ENCODE assay signal across 12 cellular contexts in the genomic region with DNA sequence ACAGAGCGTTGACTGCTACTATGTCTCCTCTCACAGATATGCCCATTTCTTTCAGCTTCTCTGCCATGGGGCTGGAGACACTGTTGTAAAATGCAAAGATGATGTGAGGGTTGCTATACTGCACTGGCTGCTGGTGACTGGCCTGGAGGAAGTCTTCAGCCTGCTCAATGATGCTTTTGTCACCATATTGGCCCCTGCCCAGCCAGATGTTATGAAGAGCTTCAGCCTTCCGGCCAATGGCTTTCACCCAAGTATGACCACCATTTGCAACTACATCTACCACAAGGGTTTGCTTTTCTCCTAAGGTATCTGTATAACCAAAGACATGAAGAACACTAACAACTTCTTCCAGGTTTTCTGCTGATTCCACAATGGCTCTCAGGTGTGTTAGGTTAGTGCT. TPM values are rescaled to one million over a fixed set of nuclear protein-coding genes. Genes with fewer than 3 reads are reported as not detected.
DNase-seq lines count a peak whose midpoint lies in the region; ATAC-seq and TF ChIP-seq lines count a peak whose summit lies in the region.
"Had no signal": no experiment of that assay in that cellular context is flagged by ENCODE, and none has a peak within 500 bp of the region (broad histone marks: within the 10 kb centered on the region; RNA-seq: fewer than 3 reads in every experiment).

No MANE protein-coding gene starts in this region.

- peaks cover 20% of the 10 kb centered on the region for H3K4me1 Mint-ChIP-seq in Caco-2 (ENCODE audit: low read depth, unreplicated experiment)
- H3K4me1 Mint-ChIP-seq in neural crest cell, result peaks cover 24% of the 10 kb centered on the region

- H3K27ac ChIP-seq in dorsolateral prefrontal cortex, result peak overlapping the region in 10 of 59 donors; percentile 1 to 89 (median 58)

- H3K36me3 Mint-ChIP-seq in Caco-2 (ENCODE audit: insufficient read depth, unreplicated experiment), result peaks cover 24% of the 10 kb centered on the region
- peaks cover 2% of the 10 kb centered on the region for H3K36me3 Mint-ChIP-seq in neural crest cell (ENCODE audit: low read depth)

- H3K27me3 Mint-ChIP-seq in Caco-2 (ENCODE audit: insufficient read depth, unreplicated experiment) (no peaks in the 10 kb centered on the region), neural crest cell (ENCODE audit: low read depth) (no peaks in the 10 kb centered on the region)
- H3K27me3 Mint-ChIP-seq: stimulated activated naive CD8-positive, alpha-beta T cell treated with anti-CD3 and anti-CD28 coated beads, Interleukin-15, amount 100 ng/mL, for 72 hours had no signal

- no peak for DNase-seq in Caco-2
- DNase-seq in NB4 (ENCODE audit: low read depth), result no peak
- peak in 5 of 10 donors; percentile 35 to 70 (median 55) for DNase-seq in dorsolateral prefrontal cortex
- no peak for DNase-seq in neural crest cell (ENCODE audit: low read depth, low spot score)
- no peak for DNase-seq in NCI-H1930 (lab: John Stamatoyannopoulos, UW)
- DNase-seq in GM03348 (ENCODE audit: low spot score), result no peak
- no peak for DNase-seq in GOT3 (lab: John Stamatoyannopoulos, UW)
- DNase-seq: NCI-H1092; stimulated activated CD4-positive, alpha-beta T cell treated with anti-CD3 and anti-CD28 coated beads, Interleukin-1b, Interleukin-23, amount 100 ng/mL, for 48 hours; stimulated activated naive CD8-positive, alpha-beta T cell treated with anti-CD3 and anti-CD28 coated beads, Interleukin-15, amount 100 ng/mL, for 72 hours had no signal

- H3K4me1 ChIP-seq in Caco-2, result 0 out of 2 replicates have a peak, but pooled peaks cover 15% of the 10 kb centered on the region

- H3K9me3 Mint-ChIP-seq in Caco-2 (ENCODE audit: unreplicated experiment) (no peaks in the 10 kb centered on the region), neural crest cell (no peaks in the 10 kb centered on the region)
- H3K9me3 Mint-ChIP-seq: stimulated activated naive CD8-positive, alpha-beta T cell treated with anti-CD3 and anti-CD28 coated beads, Interleukin-15, amount 100 ng/mL, for 72 hours had no signal

- BruUV-seq in Caco-2 (replicated peaks; lab: Mats Ljungman, UMichigan), result TSS peak; percentile 19

- intact Hi-C loops in Caco-2 (cut with micrococcal nuclease; ENCODE audit: unreplicated experiment) (no loop called here), dorsolateral prefrontal cortex (cut with DNase I) (no loop called here)

- CTCF ChIA-PET in Caco-2 (lab: Charles Lee), result no interaction called here

- no peak for TF ChIP-seq CTCF in Caco-2 (IDR thresholded peaks at IDR 0.05; ENCODE audit: insufficient read depth in 1 of 2, low read depth in 1 of 2, low read length in 1 of 2, severe bottlenecking in 1 of 2, unreplicated experiment in 1 of 2)
- TF ChIP-seq CTCF in NB4 (IDR thresholded peaks at IDR 0.05; ENCODE audit: low read depth, low read length), result no peak
- TF ChIP-seq CTCF in dorsolateral prefrontal cortex (IDR thresholded peaks at IDR 0.05 in 54 of 56, conservative IDR thresholded peaks at IDR 0.05 in 2 of 56; ENCODE audit: low read depth in 1 of 56, partially characterized antibody in 56 of 56), result no peak
- TF ChIP-seq CTCF in neural crest cell (conservative IDR thresholded peaks at IDR 0.05), result no peak

- H3K4me3 Mint-ChIP-seq in Caco-2 (ENCODE audit: unreplicated experiment), result no peak overlapping the region
- peak overlapping the region; percentile 44 for H3K4me3 Mint-ChIP-seq in neural crest cell

- H3K27me3 ChIP-seq in Caco-2 (replicated peaks; ENCODE audit: control insufficient read depth, insufficient read depth, low read length) (no peaks in the 10 kb centered on the region), dorsolateral prefrontal cortex (no peaks in the 10 kb centered on the region)

- POLR2A ChIA-PET in Caco-2 (lab: Charles Lee), result no interaction called here

- H3K4me3 ChIP-seq in Caco-2 (ENCODE audit: low read depth, low read length) (no peak overlapping the region; the same call in 1 of the 2 replicates), NB4 (ENCODE audit: low read depth, low read length) (peak overlapping the region; percentile 86), dorsolateral prefrontal cortex (peak overlapping the region in 37 of 59 donors; percentile 67 to 98 (median 79))

- TF ChIP-seq POLR2A in NB4 (IDR thresholded peaks at IDR 0.05; ENCODE audit: extremely low read depth, insufficient read length), result no peak

- H3K9me3 ChIP-seq in Caco-2, result no peaks in the 10 kb centered on the region

- ATAC-seq in HG03457 (IDR thresholded peaks at IDR 0.05; ENCODE audit: unreplicated experiment), result no peak
- ATAC-seq: SK-N-SH treated with all-trans-retinoic acid at 6 μM for 48 hours; stimulated activated naive CD8-positive, alpha-beta T cell treated with anti-CD3 and anti-CD28 coated beads, Interleukin-15, amount 100 ng/mL, for 72 hours had no signal

- peak overlapping the region; percentile 92 for H3K27ac Mint-ChIP-seq in Caco-2 (ENCODE audit: unreplicated experiment)
- no peak overlapping the region for H3K27ac Mint-ChIP-seq in neural crest cell (ENCODE audit: unreplicated experiment)

- H3K36me3 ChIP-seq in Caco-2 (ENCODE audit: control insufficient read depth, insufficient read depth, low read length), result no peaks in the 10 kb centered on the region

RNA-seq across cellular contexts. Expression of gene C7orf25, which starts 1.6 kb away (rescaled TPM):
- total RNA-seq in Caco-2 (2022), result 2.7 and 3.2 TPM in 2 replicates
- total RNA-seq in dorsolateral prefrontal cortex, result 10 to 100 TPM in 106 of 120 experiments, 1 to 10 TPM in 14; 6.9 to 25.1 (median 13.1) TPM
- total RNA-seq in neural crest cell, result 3.7 and 6.9 TPM in 2 replicates

RNA-seq across cellular contexts. Expression of gene PSMA2, which starts 21.7 kb away (rescaled TPM):
- 147 and 159 TPM in 2 replicates for total RNA-seq in Caco-2 (2022)
- 10 to 100 TPM; 17.0 to 46.6 (median 32.7) TPM for total RNA-seq in dorsolateral prefrontal cortex
- total RNA-seq in neural crest cell, result 128 and 130 TPM in 2 replicates

RNA-seq across cellular contexts. Expression of gene MRPL32, which starts 21.9 kb away (rescaled TPM):
- total RNA-seq in Caco-2 (2022) (61.6 and 63.6 TPM in 2 replicates), dorsolateral prefrontal cortex (10 to 100 TPM; 17.8 to 51.0 (median 35.6) TPM), neural crest cell (50.1 and 52.6 TPM in 2 replicates)
